In genomic region chr1:62887799-62888507, GRCh38 we compare ENCODE assay signal across 28 cellular contexts.
"Had no signal": no experiment of that assay in that cellular context is flagged by ENCODE, and none has a peak within 500 bp of the region (broad histone marks: within the 10 kb centered on the region; RNA-seq: fewer than 3 reads in every experiment).

No MANE protein-coding gene starts in this region.

- H3K4me3 Mint-ChIP-seq: naive thymus-derived CD4-positive, alpha-beta T cell; natural killer cell; nephron; neural progenitor cell; stimulated activated memory B cell treated with anti-CD40 and anti-IgM and Interleukin-4, amounts not matched to agents 10 μg/mL and 1 μg/mL and 100 μg/mL, for 72 hours; stimulated activated naive CD8-positive, alpha-beta T cell treated with anti-CD3 and anti-CD28 coated beads, Interleukin-15, Interleukin-2, amounts not matched to agents 100 ng/mL and 50 ng/mL, for 24 hours; type B pancreatic cell had no signal

- H3K27ac Mint-ChIP-seq: naive thymus-derived CD4-positive, alpha-beta T cell; natural killer cell; nephron; neural progenitor cell; progenitor cell of endocrine pancreas; stimulated activated memory B cell treated with anti-CD40 and anti-IgM and Interleukin-4, amounts not matched to agents 10 μg/mL and 1 μg/mL and 100 μg/mL, for 72 hours; stimulated activated naive CD8-positive, alpha-beta T cell treated with anti-CD3 and anti-CD28 coated beads, Interleukin-15, Interleukin-2, amounts not matched to agents 100 ng/mL and 50 ng/mL, for 24 hours; type B pancreatic cell had no signal

- H3K9me3 ChIP-seq: ovary, psoas muscle, right lobe of liver, stomach, suprapubic skin, testis, tibial artery, transverse colon, upper lobe of right lung, uterus had no signal

- DNase-seq: naive thymus-derived CD4-positive, alpha-beta T cell; natural killer cell; occipital lobe; ovary; posterior cingulate gyrus; psoas muscle; right cardiac atrium; right lobe of liver; stimulated activated CD4-positive, alpha-beta T cell treated with anti-CD3 and anti-CD28 coated beads, Interleukin-15, amount 100 ng/mL, for 24 hours; stimulated activated CD4-positive, alpha-beta T cell treated with anti-CD3 and anti-CD28 coated beads, Interleukin-2, amount 100 ng/mL, for 24 hours; stimulated activated CD4-positive, alpha-beta T cell treated with anti-CD3 and anti-CD28 coated beads, Interleukin-2, amount 100 ng/mL, for 48 hours; stimulated activated CD4-positive, alpha-beta T cell treated with anti-CD3 and anti-CD28 coated beads, Interleukin-4, amount 100 ng/mL, for 24 hours; stimulated activated naive CD4-positive, alpha-beta T cell; stomach; testis; tibial artery; transverse colon; upper lobe of right lung; uterus had no signal

- H3K36me3 ChIP-seq: neural progenitor cell, ovary, right lobe of liver, stomach, suprapubic skin, tibial artery, transverse colon, upper lobe of right lung, uterus had no signal

- H3K4me1 ChIP-seq: neural progenitor cell, parathyroid adenoma, psoas muscle, right lobe of liver, stomach, suprapubic skin, testis, tibial artery, transverse colon, upper lobe of right lung, uterus had no signal

- ATAC-seq: naive thymus-derived CD4-positive, alpha-beta T cell; natural killer cell; psoas muscle; right cardiac atrium; right lobe of liver; stimulated activated memory B cell treated with anti-CD40 and anti-IgM and Interleukin-4, amounts not matched to agents 10 μg/mL and 1 μg/mL and 100 μg/mL, for 72 hours; upper lobe of right lung had no signal

- H3K4me3 ChIP-seq: neural progenitor cell, ovary, psoas muscle, right lobe of liver, skin epidermis, stomach, suprapubic skin, testis, tibial artery, transverse colon, upper lobe of right lung, uterus had no signal

- H3K9me3 Mint-ChIP-seq: naive thymus-derived CD4-positive, alpha-beta T cell; nephron; neural progenitor cell; stimulated activated memory B cell treated with anti-CD40 and anti-IgM and Interleukin-4, amounts not matched to agents 10 μg/mL and 1 μg/mL and 100 μg/mL, for 72 hours; stimulated activated naive CD8-positive, alpha-beta T cell treated with anti-CD3 and anti-CD28 coated beads, Interleukin-15, Interleukin-2, amounts not matched to agents 100 ng/mL and 50 ng/mL, for 24 hours; type B pancreatic cell had no signal

- H3K4me1 Mint-ChIP-seq: naive thymus-derived CD4-positive, alpha-beta T cell; natural killer cell; nephron; neural progenitor cell; stimulated activated memory B cell treated with anti-CD40 and anti-IgM and Interleukin-4, amounts not matched to agents 10 μg/mL and 1 μg/mL and 100 μg/mL, for 72 hours had no signal

- H3K36me3 Mint-ChIP-seq: naive thymus-derived CD4-positive, alpha-beta T cell; natural killer cell; neural progenitor cell; stimulated activated memory B cell treated with anti-CD40 and anti-IgM and Interleukin-4, amounts not matched to agents 10 μg/mL and 1 μg/mL and 100 μg/mL, for 72 hours; type B pancreatic cell had no signal

- H3K27me3 ChIP-seq: neural progenitor cell, ovary, right lobe of liver, testis, tibial artery, upper lobe of right lung, uterus had no signal

- H3K27ac ChIP-seq: neural progenitor cell, ovary, parathyroid adenoma, psoas muscle, right lobe of liver, skin epidermis, stomach, suprapubic skin, testis, tibial artery, transverse colon, upper lobe of right lung, uterus had no signal
